In the genomic region with DNA sequence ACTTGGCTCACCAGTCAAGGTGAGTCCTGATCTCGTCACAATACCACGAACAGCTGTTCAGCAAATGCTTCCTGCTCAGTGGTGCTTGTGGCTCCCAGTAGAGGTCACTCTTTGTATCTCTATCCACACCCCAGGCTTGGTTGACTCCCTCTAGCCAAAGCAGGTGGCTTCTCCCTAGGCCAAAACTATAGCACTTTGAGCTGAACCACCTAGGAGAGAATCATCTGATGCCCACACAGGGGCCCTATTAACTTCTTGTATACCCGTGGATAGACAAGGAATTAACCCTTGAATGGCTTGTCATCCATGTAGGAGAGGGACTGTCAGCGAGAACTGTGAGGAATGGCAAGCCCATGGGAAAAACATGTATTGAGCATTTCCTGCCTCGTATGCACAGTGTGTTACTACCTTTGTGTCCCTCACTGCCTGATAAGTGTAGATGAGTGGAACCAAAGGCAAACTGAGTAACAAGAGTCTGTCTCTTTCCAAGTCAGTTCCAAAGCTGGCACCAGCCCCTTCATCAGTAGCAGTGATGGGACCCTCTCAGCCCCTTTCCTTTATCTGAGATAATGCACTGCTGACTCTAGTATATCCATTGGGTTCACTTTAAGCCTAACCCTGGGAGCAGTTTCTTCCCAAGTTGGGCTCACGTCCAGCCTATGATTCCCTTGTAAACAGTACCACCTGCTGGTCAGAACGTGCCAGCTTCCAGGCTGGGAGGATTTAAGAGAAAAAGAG, we compare ENCODE assay signal across 8 cellular contexts. TPM values are rescaled to one million over a fixed set of nuclear protein-coding genes. Genes with fewer than 3 reads are reported as not detected.
A peak's percentile ranks its signal among the peaks of the same experiment; 100 is the strongest.
DNase-seq lines count a peak whose midpoint lies in the region; ATAC-seq and TF ChIP-seq lines count a peak whose summit lies in the region.

No MANE protein-coding gene starts in this region.

- peaks cover 20% of the 10 kb centered on the region for H3F3A ChIP-seq in PC-9 (ENCODE audit: insufficient read depth, low read depth)

- TF ChIP-seq CTCF in AG04450 (IDR thresholded peaks at IDR 0.05; ENCODE audit: low read depth, low read length) (peak; percentile 92), PC-9 (conservative IDR thresholded peaks at IDR 0.05) (peak; percentile 89), neural crest cell (conservative IDR thresholded peaks at IDR 0.05) (peak; percentile 100), tibial artery (IDR thresholded peaks at IDR 0.05) (peak; percentile 77 to 91)

- H2AFZ ChIP-seq in PC-9: no peak overlapping the region

- H3K4me1 Mint-ChIP-seq in neural crest cell: peaks cover 11% of the 10 kb centered on the region

- ATAC-seq in GM18909 (IDR thresholded peaks at IDR 0.05; ENCODE audit: poor library complexity, unreplicated experiment): peak; percentile 69

- no peaks in the 10 kb centered on the region for H3K36me3 Mint-ChIP-seq in neural crest cell (ENCODE audit: low read depth)

- H3K4me3 Mint-ChIP-seq in neural crest cell: no peak overlapping the region

- H3K27ac ChIP-seq in AG04450 (ENCODE audit: low read depth, low read length) (no peak overlapping the region), PC-9 (0 out of 2 replicates have a peak overlapping the region, but pooled peaks have one; percentile 33), tibial artery (peak overlapping the region in 1 of 2 donors; percentile 14)

- POLR2A ChIA-PET in AG04450 (lab: Yijun Ruan, JAX): interaction anchor here (0.6 to 1.4 kb wide), 3 partner anchors 14 to 68 kb away, joined by 3 to 5 read pairs (median 4); no protein-coding TSS in a partner anchor
- POLR2A ChIA-PET in PC-9 (lab: Charles Lee; ENCODE audit: unreplicated experiment): interaction anchor here (0.6 to 0.9 kb wide), 2 partner anchors 80 to 201 kb away, joined by 4 to 6 read pairs; no protein-coding TSS in a partner anchor

- H3K36me3 ChIP-seq in PC-9 (ENCODE audit: low read depth) (no peaks in the 10 kb centered on the region), tibial artery (peaks cover 8 to 16% (median 12%) of the 10 kb centered on the region in 3 donors)

- no peak overlapping the region for H3K27ac Mint-ChIP-seq in neural crest cell (ENCODE audit: unreplicated experiment)

- H3K4me2 ChIP-seq in PC-9: no peak overlapping the region

- peaks cover 30% of the 10 kb centered on the region for H4K20me1 ChIP-seq in PC-9 (ENCODE audit: insufficient read depth)

- H3K27me3 ChIP-seq in AG04450 (ENCODE audit: control insufficient read depth, insufficient read depth, low read length) (no peaks in the 10 kb centered on the region), PC-9 (ENCODE audit: insufficient read depth, low read depth) (no peaks in the 10 kb centered on the region), tibial artery (no peaks in the 10 kb centered on the region)

- intact Hi-C loops in PC-9 (cut with micrococcal nuclease; ENCODE audit: unreplicated experiment) (loop anchor here (1.0 to 10.0 kb wide), 8 partner anchors 75 to 668 kb away; a partner anchor contains a TSS), tibial artery (cut with DNase I; ENCODE audit: low total_unique reads) (loop anchor here (5.0 kb wide), 3 partner anchors 58 to 207 kb away; no protein-coding TSS in a partner anchor)

- CTCF ChIA-PET in AG04450 (lab: Charles Lee) (interaction anchor here (0.9 to 4.6 kb wide), 14 partner anchors 9 to 277 kb away, joined by 3 to 84 read pairs (median 4); no protein-coding TSS in a partner anchor), PC-9 (lab: Charles Lee) (interaction anchor here (0.6 to 1.1 kb wide), 4 partner anchors 43 to 337 kb away, joined by 3 to 7 read pairs (median 4); a partner anchor contains a TSS)

- H3K9me3 Mint-ChIP-seq in neural crest cell: no peaks in the 10 kb centered on the region

- no peaks in the 10 kb centered on the region for H3K9me2 ChIP-seq in PC-9 (ENCODE audit: insufficient read depth)

- DNase-seq in AG04450 (ENCODE audit: low read depth, low spot score) (peak; percentile 69), PC-9 (peak; percentile 70 to 75), activated T-helper 1 cell treated with Interleukin-2 at 50 U/mL for 16 hours (ENCODE audit: low read depth) (peak; percentile 33), fibroblast of peridontal ligament (ENCODE audit: extremely low read depth) (peak; percentile 93), neural crest cell (ENCODE audit: low read depth, low spot score) (peak; percentile 79), tibial artery (peak; percentile 78 to 80)
- DNase-seq in Jurkat, Clone E6-1 (ENCODE audit: low read depth, low spot score): peak; percentile 57

- H3K27me3 Mint-ChIP-seq in neural crest cell (ENCODE audit: low read depth): no peaks in the 10 kb centered on the region

- H3K79me2 ChIP-seq in PC-9 (ENCODE audit: low read depth): peaks cover 30% of the 10 kb centered on the region; the same call in 1 of the 2 replicates

- H3K4me1 ChIP-seq in PC-9 (replicated peaks; ENCODE audit: insufficient read depth) (peaks cover 13% of the 10 kb centered on the region; the same call in 1 of the 2 replicates), tibial artery (peaks cover 0 to 40% (median 22%) of the 10 kb centered on the region in 4 donors)

- BruUV-seq in PC-9 (replicated peaks; lab: Mats Ljungman, UMichigan): no TSS peak

- no peaks in the 10 kb centered on the region for H3K9me3 ChIP-seq in AG04450 (ENCODE audit: control insufficient read depth, insufficient read depth, low read length)
- no peaks in the 10 kb centered on the region for H3K9me3 ChIP-seq in PC-9 (ENCODE audit: insufficient read depth, low read depth)
- H3K9me3 ChIP-seq in tibial artery: no peaks in the 10 kb centered on the region

- no peak overlapping the region for H3K4me3 ChIP-seq in AG04450 (ENCODE audit: low read depth, low read length)
- no peak overlapping the region for H3K4me3 ChIP-seq in Jurkat, Clone E6-1 (ENCODE audit: low read length)
- no peak overlapping the region for H3K4me3 ChIP-seq in PC-9
- H3K4me3 ChIP-seq in tibial artery: no peak overlapping the region

RNA-seq across cellular contexts. Expression of a gene that starts 42.5 kb away (rescaled TPM):
- 119 and 161 TPM in 2 replicates for polyA plus RNA-seq in AG04450 (2011; rRNA removed)
- 26.3 and 36.6 TPM in 2 replicates for polyA minus RNA-seq in AG04450 (2011; rRNA and poly(A)+ RNA removed)
- polyA plus RNA-seq in Jurkat, Clone E6-1 (2012; ENCODE audit: insufficient read depth, insufficient read length): 149 TPM
- total RNA-seq in PC-9 (2021) (129 and 162 TPM in 2 replicates), neural crest cell (106 and 111 TPM in 2 replicates)

Comparison
In these comparisons a context has a peak if more than half of its experiments do, and no peak if none do; other contexts are left out.
1. DNase-seq: peak in every context shown above with its lines; median percentile 93 in fibroblast of peridontal ligament; 79 in neural crest cell; 79 in tibial artery; 72 in PC-9; 69 in AG04450; 57 in Jurkat, Clone E6-1; 33 in activated T-helper 1 cell treated with Interleukin-2 at 50 U/mL for 16 hours.